Comparison of ENCODE assay signal across 9 cellular contexts in the genomic region with DNA sequence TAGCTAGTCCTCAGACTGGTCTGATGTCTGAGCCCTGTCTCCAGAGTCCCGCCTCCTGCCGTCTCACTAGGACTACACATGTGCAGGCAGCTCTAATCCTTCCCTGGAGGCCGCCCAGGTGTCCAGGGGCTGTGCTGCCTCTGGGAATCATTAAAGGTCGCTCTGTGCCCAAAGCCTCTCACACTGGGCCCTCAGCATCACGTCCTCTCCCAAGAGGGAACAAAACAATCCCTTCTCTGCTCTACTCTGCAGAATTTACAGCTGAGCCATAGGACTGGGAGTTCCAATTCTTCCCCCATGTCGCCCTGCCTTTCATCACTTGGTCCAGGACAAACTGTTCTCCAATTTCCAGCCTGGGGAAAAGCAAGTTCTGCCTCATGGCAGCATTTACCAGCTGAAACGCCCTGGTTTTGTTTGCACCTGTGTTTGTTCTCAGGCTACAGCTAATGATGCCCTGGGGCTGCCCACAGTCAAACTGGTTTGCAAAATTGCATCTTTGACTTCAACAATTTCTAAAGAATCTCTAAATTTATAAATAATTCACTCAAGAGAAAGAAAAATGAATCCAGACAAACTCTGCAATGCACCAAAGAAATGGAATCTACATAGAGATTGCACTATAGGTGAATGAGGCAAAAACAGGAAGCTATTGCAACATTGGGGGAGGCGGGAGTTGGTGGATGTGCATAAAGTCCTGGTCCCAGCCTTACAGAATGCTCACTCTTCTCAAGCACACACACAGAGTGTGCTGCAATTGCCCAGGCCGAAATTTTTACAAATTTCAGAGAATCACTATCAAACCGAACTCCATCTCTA. TPM values are rescaled to one million over a fixed set of nuclear protein-coding genes. Genes with fewer than 3 reads are reported as not detected.
A peak's percentile ranks its signal among the peaks of the same experiment; 100 is the strongest.
DNase-seq lines count a peak whose midpoint lies in the region; ATAC-seq and TF ChIP-seq lines count a peak whose summit lies in the region.
"Had no signal": no experiment of that assay in that cellular context is flagged by ENCODE, and none has a peak within 500 bp of the region (broad histone marks: within the 10 kb centered on the region; RNA-seq: fewer than 3 reads in every experiment).

No MANE protein-coding gene starts in this region.

- ATAC-seq in HG02678 (IDR thresholded peaks at IDR 0.05; ENCODE audit: unreplicated experiment) (no peak), GM18519 (IDR thresholded peaks at IDR 0.05; ENCODE audit: low FRiP score, unreplicated experiment) (no peak)

- TF ChIP-seq CTCF in A673 (conservative IDR thresholded peaks at IDR 0.05; ENCODE audit: low read depth, low read length) = no peak
- no peak for TF ChIP-seq CTCF in OCI-LY7 (conservative IDR thresholded peaks at IDR 0.05; ENCODE audit: low read length)

- DNase-seq in A673 (ENCODE audit: low spot score) (peak; percentile 50), OCI-LY7 (ENCODE audit: low spot score) (peak; percentile 74), fibroblast of gingiva (ENCODE audit: low read depth) (peak; percentile 38), HT-29 (ENCODE audit: low spot score) (no peak), NCI-H2029 treated with DMSO at 0.1 percent for 48 hours (lab: John Stamatoyannopoulos, UW) (no peak)
- DNase-seq: stimulated activated CD4-positive, alpha-beta T cell treated with anti-CD3 and anti-CD28 coated beads, Interleukin-4, amount 100 ng/mL, for 24 hours had no signal

- peak overlapping the region; percentile 83 for H3K27ac ChIP-seq in A673 (ENCODE audit: low read depth, low read length, poor library complexity, severe bottlenecking)
- H3K27ac ChIP-seq in OCI-LY7 (ENCODE audit: low read depth, low read length, poor library complexity, severe bottlenecking) = peak overlapping the region; percentile 19

- peak overlapping the region; percentile 32 for H3K4me2 ChIP-seq in OCI-LY7 (ENCODE audit: low read length)

- no peaks in the 10 kb centered on the region for H3K79me2 ChIP-seq in OCI-LY7 (ENCODE audit: insufficient read depth, low read depth, low read length)

- TF ChIP-seq RAD21 in Ishikawa (IDR thresholded peaks at IDR 0.05; ENCODE audit: low read depth) = no peak

- H3K9me2 ChIP-seq in OCI-LY7 (ENCODE audit: insufficient read depth, low read length) = no peaks in the 10 kb centered on the region

- BruUV-seq in A673 (replicated peaks; lab: Mats Ljungman, UMichigan) (no TSS peak), OCI-LY7 (replicated peaks; lab: Mats Ljungman, UMichigan) (no TSS peak)

- H3K36me3 ChIP-seq in A673 (ENCODE audit: insufficient read depth, low read length, poor library complexity, severe bottlenecking) = no peaks in the 10 kb centered on the region
- H3K36me3 ChIP-seq in OCI-LY7 (ENCODE audit: insufficient read depth, low read length) = no peaks in the 10 kb centered on the region

- peak overlapping the region; percentile 82 for H2AFZ ChIP-seq in OCI-LY7 (ENCODE audit: low read length)

- H3K27me3 ChIP-seq in A673 (replicated peaks; ENCODE audit: insufficient read depth, low read depth, low read length, poor library complexity) = no peaks in the 10 kb centered on the region

- CTCF ChIA-PET in A673 (lab: Charles Lee) = no interaction called here
- CTCF ChIA-PET in OCI-LY7 (lab: Charles Lee; ENCODE audit: unreplicated experiment) = interaction anchor here (1.0 kb wide), 1 partner anchor 9 kb away, joined by 3 read pairs; no protein-coding TSS in a partner anchor

- POLR2A ChIA-PET in A673 (lab: Charles Lee; ENCODE audit: low non-redundant PET) = interaction anchor here (0.7 kb wide), 1 partner anchor 588 kb away, joined by 3 read pairs; no protein-coding TSS in a partner anchor
- POLR2A ChIA-PET in OCI-LY7 (lab: Charles Lee) = interaction anchor here (0.7 to 3.1 kb wide), 10 partner anchors 9 to 1040 kb away, joined by 3 to 8 read pairs (median 4); a partner anchor contains a TSS

- no peak for TF ChIP-seq EP300 in Ishikawa (IDR thresholded peaks at IDR 0.05; ENCODE audit: borderline replicate concordance)

- H3K4me3 ChIP-seq in A673 (ENCODE audit: low read depth, low read length, poor library complexity, severe bottlenecking) (no peak overlapping the region), OCI-LY7 (ENCODE audit: low read depth, low read length, poor library complexity, severe bottlenecking) (no peak overlapping the region)

- H3K9me3 ChIP-seq in A673 (ENCODE audit: low read depth, low read length, poor library complexity, severe bottlenecking) (no peaks in the 10 kb centered on the region), OCI-LY7 (ENCODE audit: low read length) (no peaks in the 10 kb centered on the region)

- intact Hi-C loops in A673 (cut with micrococcal nuclease; ENCODE audit: unreplicated experiment) (no loop called here), OCI-LY7 (cut with micrococcal nuclease; ENCODE audit: unreplicated experiment) (no loop called here)

- no peaks in the 10 kb centered on the region for H4K20me1 ChIP-seq in OCI-LY7 (ENCODE audit: insufficient read depth, low read length)

- peaks cover 11% of the 10 kb centered on the region for H3K4me1 ChIP-seq in A673 (ENCODE audit: insufficient read depth, low read length, poor library complexity, severe bottlenecking)
- peaks cover 16% of the 10 kb centered on the region for H3K4me1 ChIP-seq in OCI-LY7 (ENCODE audit: insufficient read depth, low read length, poor library complexity, severe bottlenecking)

TF ChIP-seq in Ishikawa, 13 proteins besides CTCF, POLR2A, EP300 and RAD21:
- peak; percentile 76 for TF ChIP-seq CEBPB (IDR thresholded peaks at IDR 0.05)
- no peak for TF ChIP-seq YY1 (IDR thresholded peaks at IDR 0.05; ENCODE audit: low read depth)

RNA-seq across cellular contexts. Expression of a gene that starts 7.2 kb away (rescaled TPM):
- total RNA-seq in A673 (2021) = 391 and 402 TPM in 2 replicates
- 90.8 and 142 TPM in 2 replicates for total RNA-seq in OCI-LY7 (2014; rRNA removed; shearing (Covaris generic))
- total RNA-seq in OCI-LY7 (2022) = 213 and 224 TPM in 2 replicates
- 92.4 and 106 TPM in 2 replicates for total RNA-seq in HT-29 (2014; rRNA removed; shearing (Covaris generic))

RNA-seq across cellular contexts. Expression of a gene that starts 58.3 kb away (rescaled TPM):
- total RNA-seq in A673 (2021) = 14.5 and 14.9 TPM in 2 replicates
- 11.0 and 13.7 TPM in 2 replicates for total RNA-seq in OCI-LY7 (2014; rRNA removed; shearing (Covaris generic))
- 19.4 and 20.4 TPM in 2 replicates for total RNA-seq in OCI-LY7 (2022)
- total RNA-seq in HT-29 (2014; rRNA removed; shearing (Covaris generic)) = 24.8 and 28.5 TPM in 2 replicates

Comparison
In these comparisons a context has a peak if more than half of its experiments do, and no peak if none do; other contexts are left out.
1. DNase-seq: peak in A673 (single experiment), OCI-LY7 (single experiment) and fibroblast of gingiva (single experiment); none in HT-29 (single experiment) and NCI-H2029 treated with DMSO at 0.1 percent for 48 hours (single experiment).